ENCODE assay signal across 8 cellular contexts in genomic region chr1:110004583-110004982, GRCh38. TPM values are rescaled to one million over a fixed set of nuclear protein-coding genes. Genes with fewer than 3 reads are reported as not detected.
DNase-seq lines count a peak whose midpoint lies in the region; ATAC-seq and TF ChIP-seq lines count a peak whose summit lies in the region.

No MANE protein-coding gene starts in this region.

- intact Hi-C loops in PC-3 (cut with micrococcal nuclease) (no loop called here), esophagus muscularis mucosa (cut with DNase I) (no loop called here)

- H3K9ac ChIP-seq in ES-I3 (ENCODE audit: low read depth, low read length): peak overlapping the region; percentile 21; the same call in 1 of the 2 replicates
- peak overlapping the region; percentile 31 for H3K9ac ChIP-seq in PC-3 (ENCODE audit: low read length)
- H3K9ac ChIP-seq in rectal smooth muscle tissue (ENCODE audit: low read length): no peak overlapping the region

- H3K9me3 ChIP-seq in ES-I3 (ENCODE audit: control insufficient read depth, insufficient read depth, low read length): no peaks in the 10 kb centered on the region
- no peaks in the 10 kb centered on the region for H3K9me3 ChIP-seq in PC-3 (ENCODE audit: low read length)
- no peaks in the 10 kb centered on the region for H3K9me3 ChIP-seq in esophagus muscularis mucosa

- H3K36me3 ChIP-seq in ES-I3 (ENCODE audit: insufficient read depth, low read length) (no peaks in the 10 kb centered on the region; the same call in 1 of the 2 replicates), PC-3 (ENCODE audit: low read depth, low read length) (no peaks in the 10 kb centered on the region; the same call in 1 of the 2 replicates), esophagus muscularis mucosa (peaks cover 8 to 9% (median 8%) of the 10 kb centered on the region in 4 donors), rectal smooth muscle tissue (ENCODE audit: control insufficient read depth, insufficient read depth, low read length) (peaks cover 7% of the 10 kb centered on the region)

- POLR2A ChIA-PET in PC-3 (lab: Charles Lee; ENCODE audit: unreplicated experiment): no interaction called here

- CTCF ChIA-PET in PC-3 (lab: Charles Lee): interaction anchor here (1.2 kb wide), 2 partner anchors 20 to 21 kb away, joined by 3 to 8 read pairs; partner anchors contain the start of gene AHCYL1

- BruUV-seq in PC-3 (replicated peaks; lab: Mats Ljungman, UMichigan): TSS peak; percentile 40

- peaks cover 64% of the 10 kb centered on the region for H3K79me2 ChIP-seq in PC-3 (ENCODE audit: low read length)

- H3K27ac ChIP-seq in PC-3 (ENCODE audit: low read length) (peak overlapping the region; percentile 80), esophagus muscularis mucosa (replicated peaks in 1 of 4) (peak overlapping the region; percentile 74 to 79 (median 75)), rectal smooth muscle tissue (ENCODE audit: low read depth, low read length) (peak overlapping the region; percentile 77)

- H3K4me1 ChIP-seq in ES-I3 (ENCODE audit: insufficient read depth, low read length) (peaks cover 46% of the 10 kb centered on the region), PC-3 (ENCODE audit: insufficient read depth, low read length) (peaks cover 41% of the 10 kb centered on the region), esophagus muscularis mucosa (peaks cover 44 to 65% (median 55%) of the 10 kb centered on the region in 4 donors), rectal smooth muscle tissue (ENCODE audit: control insufficient read depth, insufficient read depth, low read length) (peaks cover 22% of the 10 kb centered on the region)

- H3K27me3 ChIP-seq in PC-3 (ENCODE audit: low read length) (no peaks in the 10 kb centered on the region), esophagus muscularis mucosa (no peaks in the 10 kb centered on the region), rectal smooth muscle tissue (ENCODE audit: control insufficient read depth, insufficient read depth, low read length) (no peaks in the 10 kb centered on the region)

- H3K4me3 ChIP-seq in PC-3 (ENCODE audit: low read length) (peak overlapping the region; percentile 55), esophagus muscularis mucosa (peak overlapping the region; percentile 3 to 39 (median 30)), rectal smooth muscle tissue (ENCODE audit: low read length) (peak overlapping the region; percentile 7)

- TF ChIP-seq POLR2A in esophagus muscularis mucosa (IDR thresholded peaks at IDR 0.05; ENCODE audit: low read depth): no peak

- 63% methylated on average over 1 of the region's 1 CpG for WGBS in esophagus muscularis mucosa

- no peaks in the 10 kb centered on the region for H3K9me2 ChIP-seq in PC-3 (replicated peaks; ENCODE audit: low read length)

- H4K20me1 ChIP-seq in PC-3 (ENCODE audit: low read length): no peaks in the 10 kb centered on the region

- peaks cover 20% of the 10 kb centered on the region for H3F3A ChIP-seq in PC-3 (ENCODE audit: low read length, unreplicated experiment)

- no peak for ATAC-seq in PC-3
- no peak for ATAC-seq in GM18520 (IDR thresholded peaks at IDR 0.05; ENCODE audit: unreplicated experiment)
- no peak for ATAC-seq in HG02938 (IDR thresholded peaks at IDR 0.05; ENCODE audit: unreplicated experiment)
- ATAC-seq in omental fat pad (ENCODE audit: low FRiP score): no peak

- DNase-seq in PC-3: peak; percentile 29
- DNase-seq in esophagus muscularis mucosa (ENCODE audit: extremely low spot score): no peak
- DNase-seq in HUDEP-2 (lab: John Stamatoyannopoulos, UW; ENCODE audit: unreplicated experiment in 76 of 76): no peak
- DNase-seq in omental fat pad (ENCODE audit: low spot score): no peak

- no peak overlapping the region for H2AFZ ChIP-seq in PC-3 (ENCODE audit: low read length)

- no peak for TF ChIP-seq CTCF in PC-3 (conservative IDR thresholded peaks at IDR 0.05; ENCODE audit: low read depth, low read length)
- TF ChIP-seq CTCF in esophagus muscularis mucosa (IDR thresholded peaks at IDR 0.05): no peak
- TF ChIP-seq CTCF in omental fat pad (IDR thresholded peaks at IDR 0.05): no peak

- TF ChIP-seq EP300 in esophagus muscularis mucosa (IDR thresholded peaks at IDR 0.05): no peak

- peak overlapping the region; percentile 78 for H3K4me2 ChIP-seq in PC-3 (ENCODE audit: low read length)

RNA-seq across cellular contexts. Expression of gene AHCYL1, which starts 20.0 kb away (rescaled TPM):
- total RNA-seq in PC-3 (2014; rRNA removed): 35.8 and 40.9 TPM in 2 replicates
- 100 to 1,000 TPM in 1 of 4 donors, 10 to 100 TPM in 3; 72.1 to 111 (median 91.0) TPM for total RNA-seq in esophagus muscularis mucosa
- 100 to 1,000 TPM in 2 of 4 donors, 10 to 100 TPM in 2; 76.0 to 107 (median 95.8) TPM for total RNA-seq in omental fat pad

RNA-seq across cellular contexts. Expression of gene STRIP1, which starts 29.8 kb away (rescaled TPM):
- total RNA-seq in PC-3 (2014; rRNA removed) (41.4 and 44.3 TPM in 2 replicates), esophagus muscularis mucosa (10 to 100 TPM; 26.2 to 43.5 (median 35.3) TPM), omental fat pad (10 to 100 TPM; 36.7 to 50.7 (median 46.1) TPM)
